8 cellular contexts compared by ENCODE assay signal in the genomic region with DNA sequence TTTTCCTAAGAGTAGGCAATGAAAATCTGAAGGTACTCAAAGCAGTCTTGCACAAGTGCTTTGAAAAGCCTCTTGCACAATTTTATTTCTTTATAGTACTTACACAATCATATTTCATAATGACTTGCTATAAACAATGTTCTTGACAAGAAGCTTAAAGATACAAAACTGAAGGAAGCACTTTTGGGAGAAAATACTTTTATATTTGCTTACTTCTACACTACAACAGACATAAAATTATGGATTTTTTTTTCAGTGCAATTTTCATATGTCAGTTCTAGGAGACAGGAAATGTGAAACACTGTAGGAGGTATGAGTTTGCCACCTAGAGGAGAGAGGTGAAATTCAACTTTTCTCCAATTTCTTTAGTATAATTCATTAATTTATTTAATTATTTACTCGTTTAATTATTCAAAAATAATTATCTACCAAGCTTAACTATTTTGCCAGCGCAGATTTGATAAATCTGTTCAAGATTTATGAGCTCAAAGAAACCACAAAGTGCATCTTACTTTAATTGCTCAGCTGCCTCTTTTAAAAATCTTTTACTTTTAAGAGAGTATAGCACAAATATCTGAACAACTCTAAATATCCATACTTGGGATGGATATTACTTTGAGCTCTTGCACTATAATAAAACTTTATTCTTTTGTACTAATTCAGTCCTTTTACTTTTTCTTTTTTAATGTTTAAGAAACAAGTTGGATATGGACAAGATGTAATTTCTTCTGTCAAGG. TPM values are rescaled to one million over a fixed set of nuclear protein-coding genes. Genes with fewer than 3 reads are reported as not detected.
DNase-seq lines count a peak whose midpoint lies in the region; ATAC-seq, FAIRE-seq and TF ChIP-seq lines count a peak whose summit lies in the region.

No MANE protein-coding gene starts in this region.

- peak; percentile 63 for ATAC-seq in GM21515 (IDR thresholded peaks at IDR 0.05; ENCODE audit: unreplicated experiment)

- H3K9me3 Mint-ChIP-seq in CD14-positive monocyte (no peaks in the 10 kb centered on the region), type B pancreatic cell (no peaks in the 10 kb centered on the region)

- H3K27ac Mint-ChIP-seq in CD14-positive monocyte: peak overlapping the region in 6 of 7 donors; percentile 64 to 81 (median 70)
- H3K27ac Mint-ChIP-seq in type B pancreatic cell: peak overlapping the region; percentile 85

- peaks cover 4 to 8% (median 5%) of the 10 kb centered on the region in 3 donors for H3K27me3 Mint-ChIP-seq in CD14-positive monocyte (ENCODE audit: low read depth in 3 of 3)
- no peaks in the 10 kb centered on the region for H3K27me3 Mint-ChIP-seq in type B pancreatic cell

- peak; percentile 53 for FAIRE-seq in frontal cortex (lab: Jason Lieb, UNC)

- DNase-seq in CD14-positive monocyte (ENCODE audit: low spot score) (no peak), RPMI7951 (ENCODE audit: low read depth) (peak; percentile 43), frontal cortex (ENCODE audit: low spot score in 2 of 2) (no peak), type B pancreatic cell (ENCODE audit: extremely low spot score, unreplicated experiment) (no peak), head of caudate nucleus (no peak), NCI-H1930 (lab: John Stamatoyannopoulos, UW) (no peak), H7 (no peak)

- no peaks in the 10 kb centered on the region for H3K36me3 ChIP-seq in H7 (replicated peaks; ENCODE audit: control insufficient read depth, insufficient read depth, low read length)

- H3K4me3 Mint-ChIP-seq in CD14-positive monocyte (no peak overlapping the region), type B pancreatic cell (no peak overlapping the region)

- TF ChIP-seq CTCF in CD14-positive monocyte (IDR thresholded peaks at IDR 0.05) (peak; percentile 65), type B pancreatic cell (conservative IDR thresholded peaks at IDR 0.05) (peak; percentile 71)

- intact Hi-C loops in CD14-positive monocyte (cut with micrococcal nuclease): no loop called here
- intact Hi-C loops in head of caudate nucleus (cut with DNase I): loop anchor here (10.0 kb wide), 1 partner anchor 223 kb away; no protein-coding TSS in a partner anchor

- H3K27me3 ChIP-seq in H7 (ENCODE audit: control insufficient read depth, insufficient read depth, low read length): no peaks in the 10 kb centered on the region

- H3K4me1 Mint-ChIP-seq in CD14-positive monocyte (peaks cover 56% of the 10 kb centered on the region), type B pancreatic cell (ENCODE audit: unreplicated experiment) (no peaks in the 10 kb centered on the region)

- H3K4me3 ChIP-seq in H7 (ENCODE audit: insufficient read depth, low read depth, low read length): no peak overlapping the region

- peaks cover 0 to 2% of the 10 kb centered on the region in 2 donors for H3K36me3 Mint-ChIP-seq in CD14-positive monocyte
- H3K36me3 Mint-ChIP-seq in type B pancreatic cell: no peaks in the 10 kb centered on the region

RNA-seq across cellular contexts. Expression of a gene that starts 29.0 kb away (rescaled TPM):
- 1 to 10 TPM; 1.2 to 2.7 TPM for polyA plus RNA-seq in CD14-positive monocyte
- 8.3 and 9.5 TPM in 2 replicates for total RNA-seq in RPMI7951 (2014; rRNA removed; shearing (Covaris generic))
- total RNA-seq in frontal cortex (under 0.01 TPM), type B pancreatic cell (ENCODE audit: low replicate concordance) (18.4 and 64.0 TPM in 2 replicates)
- 0.76 TPM in 1 of 2 replicates, not detected in the other for total RNA-seq in H7 (2014; rRNA removed; shearing (Covaris generic))

RNA-seq across cellular contexts. Expression of a gene that starts 43.5 kb away (rescaled TPM):
- under 1 TPM; 0.35 to 0.50 TPM for polyA plus RNA-seq in CD14-positive monocyte
- 7.0 and 7.7 TPM in 2 replicates for total RNA-seq in RPMI7951 (2014; rRNA removed; shearing (Covaris generic))
- total RNA-seq in frontal cortex: 0.41 TPM
- 0.58 and 1.5 TPM in 2 replicates for total RNA-seq in type B pancreatic cell (ENCODE audit: low replicate concordance)
- 0.07 TPM in 1 of 2 replicates, not detected in the other for total RNA-seq in H7 (2014; rRNA removed; shearing (Covaris generic))

RNA-seq across cellular contexts. Expression of a gene that starts 43.9 kb away (rescaled TPM):
- polyA plus RNA-seq in CD14-positive monocyte: 1 to 10 TPM in 1 of 2 donors, under 1 TPM in 1; 0.86 to 1.1 TPM
- 477 and 592 TPM in 2 replicates for total RNA-seq in RPMI7951 (2014; rRNA removed; shearing (Covaris generic))
- total RNA-seq in frontal cortex (under 0.01 TPM), type B pancreatic cell (ENCODE audit: low replicate concordance) (1.8 and 9.0 TPM in 2 replicates)
- total RNA-seq in H7 (2014; rRNA removed; shearing (Covaris generic)): not detected in 2 replicates

Comparison
In these comparisons a context has a peak if more than half of its experiments do, and no peak if none do; other contexts are left out.
1. RNA of a gene that starts 43.9 kb away (total RNA-seq): 477 to 592 TPM in RPMI7951; 1.8 to 9.0 TPM in type B pancreatic cell, under 0.01 TPM in frontal cortex (single experiment) and not detected in H7; every median in the first group is over 10 times any median in the second.